ENCODE assay signal across 8 cellular contexts in the genomic region with DNA sequence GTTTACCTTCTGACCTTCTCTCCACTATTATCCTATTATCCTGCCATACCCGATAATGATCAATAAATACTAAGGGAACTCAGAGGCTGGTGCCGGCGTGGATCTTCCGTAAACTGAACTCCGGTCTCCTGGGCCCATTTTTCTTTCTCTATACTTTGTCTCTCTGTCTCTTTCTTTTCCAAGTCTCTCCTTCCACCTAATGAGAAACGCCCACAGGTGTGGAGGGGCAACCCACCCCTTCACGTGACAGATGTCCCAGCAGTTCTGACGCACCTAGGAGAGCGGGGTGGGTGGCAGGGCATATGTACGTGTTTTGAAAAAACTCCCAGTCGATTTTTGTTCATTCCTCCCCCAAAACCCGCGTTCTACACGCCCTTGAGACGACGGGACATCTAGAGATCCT. TPM values are rescaled to one million over a fixed set of nuclear protein-coding genes. Genes with fewer than 3 reads are reported as not detected.
DNase-seq lines count a peak whose midpoint lies in the region; ATAC-seq, FAIRE-seq and TF ChIP-seq lines count a peak whose summit lies in the region.
"Not testable (repeated sequence)": the region's sequence is repeated elsewhere in the genome, so short reads cannot be mapped to it uniquely, and the experiment has no call there.

No MANE protein-coding gene starts in this region.

- DNase-seq in AG04450 (ENCODE audit: low read depth, low spot score); activated CD4-positive, alpha-beta T cell treated with anti-CD3 and anti-CD28 coated beads for 36 hours; bronchial epithelial cell (ENCODE audit: low read depth); cardiac muscle cell (ENCODE audit: low read depth in 1 of 2, low spot score in 1 of 2); spleen: not testable (repeated sequence)

- intact Hi-C loops in activated CD4-positive, alpha-beta T cell treated with anti-CD3 and anti-CD28 coated beads for 36 hours (cut with DNase I, micrococcal nuclease) = loop anchor here (1.0 to 5.0 kb wide), 13 partner anchors 9 to 1189 kb away; a partner anchor contains a TSS
- intact Hi-C loops in spleen (cut with DNase I; ENCODE audit: low total_unique reads) = not testable (repeated sequence)

- not testable (repeated sequence) for TF ChIP-seq POLR2A in spleen (IDR thresholded peaks at IDR 0.05)

- H3K9ac ChIP-seq in muscle layer of colon (ENCODE audit: low read length) = not testable (repeated sequence)

- H3K27ac ChIP-seq in AG04450 (ENCODE audit: low read depth, low read length) (peak overlapping the region; percentile 21), cardiac muscle cell (peak overlapping the region; percentile 53), muscle layer of colon (ENCODE audit: low read depth, low read length) (peak overlapping the region; percentile 97), spleen (peak overlapping the region in 7 of 8 donors; percentile 69 to 88 (median 84))

- POLR2A ChIA-PET in AG04450 (lab: Yijun Ruan, JAX) = interaction anchor here (0.6 to 1.3 kb wide), 6 partner anchors 9 to 86 kb away, joined by 3 to 6 read pairs (median 4); no protein-coding TSS in a partner anchor
- POLR2A ChIA-PET in activated CD4-positive, alpha-beta T cell treated with anti-CD3 and anti-CD28 coated beads for 36 hours (lab: Charles Lee) = interaction anchor here (0.6 kb wide), 1 partner anchor 9 kb away, joined by 3 read pairs; no protein-coding TSS in a partner anchor

- H3K27ac Mint-ChIP-seq in IgD-negative memory B cell = peak overlapping the region; percentile 97 to 100 (median 99)
- H3K27ac Mint-ChIP-seq in activated CD4-positive, alpha-beta T cell treated with anti-CD3 and anti-CD28 coated beads for 36 hours = peak overlapping the region; percentile 95

- H3K9me3 ChIP-seq in AG04450 (ENCODE audit: control insufficient read depth, insufficient read depth, low read length); cardiac muscle cell (ENCODE audit: low read depth); muscle layer of colon (ENCODE audit: low read length); spleen: not testable (repeated sequence)

- H3K4me1 Mint-ChIP-seq in IgD-negative memory B cell = peaks cover 15 to 18% (median 16%) of the 10 kb centered on the region in 3 donors
- H3K4me1 Mint-ChIP-seq in activated CD4-positive, alpha-beta T cell treated with anti-CD3 and anti-CD28 coated beads for 36 hours = peaks cover 23% of the 10 kb centered on the region

- peak overlapping the region; percentile 88 to 99 (median 96) for H3K4me3 Mint-ChIP-seq in IgD-negative memory B cell
- peak overlapping the region; percentile 97 for H3K4me3 Mint-ChIP-seq in activated CD4-positive, alpha-beta T cell treated with anti-CD3 and anti-CD28 coated beads for 36 hours

- not testable (repeated sequence) for H3K9me3 Mint-ChIP-seq in IgD-negative memory B cell; activated CD4-positive, alpha-beta T cell treated with anti-CD3 and anti-CD28 coated beads for 36 hours (ENCODE audit: low read depth)

- not testable (repeated sequence) for H3K36me3 ChIP-seq in bronchial epithelial cell (ENCODE audit: control insufficient read depth, insufficient read depth, low read length); cardiac muscle cell; muscle layer of colon (ENCODE audit: insufficient read depth, low read length)
- H3K36me3 ChIP-seq in spleen = peaks cover 0 to 15% (median 0%) of the 10 kb centered on the region in 6 donors

- H3K36me3 Mint-ChIP-seq in IgD-negative memory B cell; activated CD4-positive, alpha-beta T cell treated with anti-CD3 and anti-CD28 coated beads for 36 hours (ENCODE audit: low read depth): not testable (repeated sequence)

- H3K4me1 ChIP-seq in cardiac muscle cell (ENCODE audit: low read depth) (peaks cover 12% of the 10 kb centered on the region), muscle layer of colon (ENCODE audit: insufficient read depth, low read length) (peaks cover 13% of the 10 kb centered on the region), spleen (peaks cover 6 to 33% (median 21%) of the 10 kb centered on the region in 6 donors)

- CTCF ChIA-PET in AG04450 (lab: Charles Lee) = interaction anchor here (0.7 to 1.9 kb wide), 5 partner anchors 9 to 123 kb away, joined by 3 to 13 read pairs (median 6); no protein-coding TSS in a partner anchor
- CTCF ChIA-PET in activated CD4-positive, alpha-beta T cell treated with anti-CD3 and anti-CD28 coated beads for 36 hours (lab: Charles Lee) = interaction anchor here (0.6 to 2.5 kb wide), 14 partner anchors 8 to 199 kb away, joined by 3 to 26 read pairs (median 4); a partner anchor contains a TSS

- 9 to 15% (median 10%) methylated on average over 16 of the region's 16 CpGs for WGBS in spleen, 5 donors

- TF ChIP-seq CTCF in AG04450 (IDR thresholded peaks at IDR 0.05; ENCODE audit: low read depth, low read length); bronchial epithelial cell (IDR thresholded peaks at IDR 0.05; ENCODE audit: insufficient read depth, low read length, severe bottlenecking); cardiac muscle cell (IDR thresholded peaks at IDR 0.05; ENCODE audit: low read depth, low read length); spleen (IDR thresholded peaks at IDR 0.05 in 8 of 11, conservative IDR thresholded peaks at IDR 0.05 in 3 of 11): not testable (repeated sequence)

- not testable (repeated sequence) for H3K27me3 Mint-ChIP-seq in IgD-negative memory B cell; activated CD4-positive, alpha-beta T cell treated with anti-CD3 and anti-CD28 coated beads for 36 hours

- H3K27me3 ChIP-seq in AG04450 (ENCODE audit: control insufficient read depth, insufficient read depth, low read length); bronchial epithelial cell (ENCODE audit: control insufficient read depth, insufficient read depth, low read length); cardiac muscle cell; muscle layer of colon (ENCODE audit: control insufficient read depth in 1 of 2, insufficient read depth in 2 of 2, low read length in 2 of 2): not testable (repeated sequence)
- H3K27me3 ChIP-seq in spleen (replicated peaks in 1 of 7) = peaks cover 0 to 15% (median 0%) of the 10 kb centered on the region in 7 donors

- peak overlapping the region; percentile 90 for H3K4me3 ChIP-seq in AG04450 (ENCODE audit: low read depth, low read length)
- H3K4me3 ChIP-seq in bronchial epithelial cell (ENCODE audit: low read depth, low read length) = peak overlapping the region; percentile 34
- peak overlapping the region; percentile 95 for H3K4me3 ChIP-seq in cardiac muscle cell
- H3K4me3 ChIP-seq in muscle layer of colon (ENCODE audit: low read depth in 1 of 2, low read length in 2 of 2) = peak overlapping the region; percentile 71 to 95
- peak overlapping the region; percentile 63 to 97 (median 80) for H3K4me3 ChIP-seq in spleen

- not testable (repeated sequence) for FAIRE-seq in bronchial epithelial cell (lab: Jason Lieb, UNC)

- peak; percentile 1 for ATAC-seq in GM19463 (IDR thresholded peaks at IDR 0.05; ENCODE audit: unreplicated experiment)
- ATAC-seq in activated CD4-positive, alpha-beta T cell treated with anti-CD3 and anti-CD28 coated beads for 36 hours = peak; percentile 2

RNA-seq across cellular contexts. Expression of a gene that starts 0.5 kb away (rescaled TPM):
- 10.7 and 13.7 TPM in 2 replicates for polyA plus RNA-seq in AG04450 (2011; rRNA removed)
- polyA minus RNA-seq in AG04450 (2011; rRNA and poly(A)+ RNA removed) = 20.3 and 25.0 TPM in 2 replicates
- polyA plus RNA-seq in IgD-negative memory B cell = 21.6 TPM
- 10 to 100 TPM; 41.9 to 44.5 TPM for total RNA-seq in activated CD4-positive, alpha-beta T cell treated with anti-CD3 and anti-CD28 coated beads for 36 hours
- 20.5 and 22.4 TPM in 2 replicates for total RNA-seq in bronchial epithelial cell
- total RNA-seq in cardiac muscle cell = 27.2 and 29.2 TPM in 2 replicates
- polyA plus RNA-seq in cardiac muscle cell = 18.4 and 20.4 TPM in 2 replicates
- 10 to 100 TPM; 22.5 to 42.6 (median 29.1) TPM for total RNA-seq in spleen
- 10 to 100 TPM; 12.9 to 21.1 (median 17.2) TPM for polyA plus RNA-seq in spleen

RNA-seq across cellular contexts. Expression of a gene that starts 3.4 kb away (rescaled TPM):
- 0.02 and 0.06 TPM in 2 replicates for polyA plus RNA-seq in AG04450 (2011; rRNA removed)
- polyA minus RNA-seq in AG04450 (2011; rRNA and poly(A)+ RNA removed) = not detected in 2 replicates
- 11.2 TPM for polyA plus RNA-seq in IgD-negative memory B cell
- 10 to 100 TPM in 1 of 2 experiments, 1 to 10 TPM in 1; 6.9 to 10.0 TPM for total RNA-seq in activated CD4-positive, alpha-beta T cell treated with anti-CD3 and anti-CD28 coated beads for 36 hours
- under 0.01 and 0.26 TPM in 2 replicates for total RNA-seq in bronchial epithelial cell
- 7.1 and 8.4 TPM in 2 replicates for total RNA-seq in cardiac muscle cell
- 13.0 and 22.7 TPM in 2 replicates for polyA plus RNA-seq in cardiac muscle cell
- 1 to 10 TPM in 6 of 7 donors, under 1 TPM in 1; 0.66 to 3.8 (median 2.8) TPM for total RNA-seq in spleen
- polyA plus RNA-seq in spleen = 1 to 10 TPM; 1.8 to 3.7 (median 1.9) TPM

RNA-seq across cellular contexts. Expression of a gene that starts 20.6 kb away (rescaled TPM):
- polyA plus RNA-seq in AG04450 (2011; rRNA removed) (0.07 and 0.11 TPM in 2 replicates), IgD-negative memory B cell (not detected), cardiac muscle cell (5.2 and 6.8 TPM in 2 replicates), spleen (1 to 10 TPM; 1.1 to 3.7 (median 2.6) TPM)
- polyA minus RNA-seq in AG04450 (2011; rRNA and poly(A)+ RNA removed) = not detected in 2 replicates
- 1 to 10 TPM; 5.5 to 6.7 TPM for total RNA-seq in activated CD4-positive, alpha-beta T cell treated with anti-CD3 and anti-CD28 coated beads for 36 hours
- total RNA-seq in bronchial epithelial cell (under 0.01 and 0.26 TPM in 2 replicates), cardiac muscle cell (9.0 and 9.8 TPM in 2 replicates), spleen (1 to 10 TPM; 1.5 to 5.0 (median 2.9) TPM)

RNA-seq across cellular contexts. Expression of a gene that starts 30.0 kb away (rescaled TPM):
- polyA plus RNA-seq in AG04450 (2011; rRNA removed) (23.8 and 27.2 TPM in 2 replicates), IgD-negative memory B cell (11.4 TPM), cardiac muscle cell (24.4 and 56.8 TPM in 2 replicates), spleen (10 to 100 TPM in 1 of 3 donors, 1 to 10 TPM in 2; 6.3 to 10.1 (median 9.2) TPM)
- polyA minus RNA-seq in AG04450 (2011; rRNA and poly(A)+ RNA removed) = 26.2 and 30.3 TPM in 2 replicates
- 10 to 100 TPM; 12.5 to 16.7 TPM for total RNA-seq in activated CD4-positive, alpha-beta T cell treated with anti-CD3 and anti-CD28 coated beads for 36 hours
- total RNA-seq in bronchial epithelial cell (11.6 and 12.4 TPM in 2 replicates), cardiac muscle cell (17.8 and 35.6 TPM in 2 replicates), spleen (10 to 100 TPM in 4 of 7 donors, 1 to 10 TPM in 3; 7.5 to 17.9 (median 11.2) TPM)

RNA-seq across cellular contexts. Expression of a gene that starts 31.7 kb away (rescaled TPM):
- 40.5 and 41.0 TPM in 2 replicates for polyA plus RNA-seq in AG04450 (2011; rRNA removed)
- polyA minus RNA-seq in AG04450 (2011; rRNA and poly(A)+ RNA removed) = 49.9 and 58.5 TPM in 2 replicates
- 17.8 TPM for polyA plus RNA-seq in IgD-negative memory B cell
- 10 to 100 TPM; 58.7 to 85.0 TPM for total RNA-seq in activated CD4-positive, alpha-beta T cell treated with anti-CD3 and anti-CD28 coated beads for 36 hours
- 33.2 and 38.9 TPM in 2 replicates for total RNA-seq in bronchial epithelial cell
- total RNA-seq in cardiac muscle cell = 269 and 288 TPM in 2 replicates
- polyA plus RNA-seq in cardiac muscle cell = 118 and 144 TPM in 2 replicates
- 100 to 1,000 TPM in 1 of 7 donors, 10 to 100 TPM in 6; 58.9 to 112 (median 85.2) TPM for total RNA-seq in spleen
- polyA plus RNA-seq in spleen = 100 to 1,000 TPM in 1 of 3 donors, 10 to 100 TPM in 2; 43.9 to 122 (median 99.4) TPM

Comparison
In these comparisons a context has a peak if more than half of its experiments do, and no peak if none do; other contexts are left out.
1. H3K27ac ChIP-seq: peak in every context shown above with its lines; median percentile 97 in muscle layer of colon; 84 in spleen; 53 in cardiac muscle cell; 21 in AG04450.
2. H3K4me3 ChIP-seq: peak in every context shown above with its lines; median percentile 95 in cardiac muscle cell; 90 in AG04450; 83 in muscle layer of colon; 80 in spleen; 34 in bronchial epithelial cell.